In the genomic region with DNA sequence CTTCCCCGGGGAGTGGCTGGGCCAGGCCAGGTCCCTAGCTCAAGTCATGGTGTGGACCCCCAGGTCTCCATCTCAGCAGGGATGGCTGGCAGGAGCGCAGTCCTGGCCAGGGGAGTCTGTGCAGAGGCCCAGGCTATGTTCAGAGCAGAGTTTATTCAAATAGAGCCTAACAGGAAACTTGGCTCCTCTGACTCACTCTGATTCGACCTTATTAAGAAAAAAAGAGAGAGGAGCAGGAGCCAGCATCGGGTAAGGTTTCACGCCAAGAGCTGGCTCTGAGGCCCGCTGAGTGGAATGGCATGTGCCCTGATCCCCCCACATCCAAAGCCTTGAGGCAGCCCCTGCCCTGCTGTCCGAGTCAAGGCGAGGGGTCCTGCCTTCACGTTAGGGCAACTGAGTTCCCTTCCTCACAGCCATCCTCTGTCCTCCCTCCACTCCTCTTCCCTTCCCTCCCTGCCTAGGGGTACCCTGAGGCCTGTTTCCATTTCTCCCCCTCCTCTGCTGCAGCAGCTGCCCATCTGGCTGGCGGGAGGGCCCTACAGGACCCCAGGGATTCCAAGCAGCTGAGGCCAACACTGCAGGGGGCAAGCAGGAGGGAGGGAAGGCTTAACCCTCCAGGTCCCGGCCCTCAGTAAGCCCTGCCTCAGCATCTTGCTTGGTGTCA, we compare ENCODE assay signal across 8 cellular contexts. TPM values are rescaled to one million over a fixed set of nuclear protein-coding genes. Genes with fewer than 3 reads are reported as not detected.
A peak's percentile ranks its signal among the peaks of the same experiment; 100 is the strongest.
DNase-seq lines count a peak whose midpoint lies in the region; ATAC-seq and TF ChIP-seq lines count a peak whose summit lies in the region.

No MANE protein-coding gene starts in this region.

- H3K27ac ChIP-seq in CD8-positive, alpha-beta T cell (ENCODE audit: low read depth, low read length): no peak overlapping the region
- H3K27ac ChIP-seq in skeletal muscle tissue (ENCODE audit: low read depth, low read length): peak overlapping the region; percentile 71

- POLR2A ChIA-PET in CD8-positive, alpha-beta T cell (lab: Charles Lee): no interaction called here

- H3K36me3 Mint-ChIP-seq in CD8-positive, alpha-beta T cell: peaks cover 11% of the 10 kb centered on the region
- H3K36me3 Mint-ChIP-seq in activated T-helper 2 cell treated with anti-CD3 and anti-CD28 coated beads, Interferon-gamma antibody, Interleukin-2, Interleukin-4, amounts not matched to agents 10 μg/mL and 5 μg/mL and 100 μg/mL, durations not matched to agents 14 hours and 24 hours and 36 hours (ENCODE audit: low read depth): no peaks in the 10 kb centered on the region
- H3K36me3 Mint-ChIP-seq in glutamatergic neuron (ENCODE audit: unreplicated experiment): no peaks in the 10 kb centered on the region

- H3K27me3 ChIP-seq in CD8-positive, alpha-beta T cell (ENCODE audit: insufficient read depth, low read length): no peaks in the 10 kb centered on the region
- H3K27me3 ChIP-seq in skeletal muscle tissue (ENCODE audit: control insufficient read depth in 3 of 3, insufficient read depth in 3 of 3, low read length in 3 of 3): peaks cover 6 to 9% (median 8%) of the 10 kb centered on the region in 3 donors

- no peak for TF ChIP-seq CTCF in CD8-positive, alpha-beta T cell (IDR thresholded peaks at IDR 0.05)
- TF ChIP-seq CTCF in NB4 (IDR thresholded peaks at IDR 0.05; ENCODE audit: low read depth, low read length): no peak
- no peak for TF ChIP-seq CTCF in glutamatergic neuron (IDR thresholded peaks at IDR 0.05; ENCODE audit: partially characterized antibody, unreplicated experiment)

- H3K27ac Mint-ChIP-seq in CD8-positive, alpha-beta T cell: peak overlapping the region; percentile 58
- peak overlapping the region; percentile 62 for H3K27ac Mint-ChIP-seq in activated T-helper 2 cell treated with anti-CD3 and anti-CD28 coated beads, Interferon-gamma antibody, Interleukin-2, Interleukin-4, amounts not matched to agents 10 μg/mL and 5 μg/mL and 100 μg/mL, durations not matched to agents 14 hours and 24 hours and 36 hours
- H3K27ac Mint-ChIP-seq in glutamatergic neuron (ENCODE audit: unreplicated experiment): peak overlapping the region; percentile 92

- DNase-seq in CD8-positive, alpha-beta T cell: peak in 1 of 7 experiments; percentile 12
- peak; percentile 53 for DNase-seq in NB4 (ENCODE audit: low read depth)
- DNase-seq in activated T-helper 2 cell treated with anti-CD3 and anti-CD28 coated beads, Interferon-gamma antibody, Interleukin-2, Interleukin-4, amounts not matched to agents 10 μg/mL and 5 μg/mL and 100 μg/mL, durations not matched to agents 14 hours and 24 hours and 36 hours (ENCODE audit: low spot score): no peak
- DNase-seq in glutamatergic neuron: peak; percentile 74
- DNase-seq in D341Med (ENCODE audit: low spot score): no peak
- no peak for DNase-seq in activated gamma-delta T cell treated with Interleukin-2 at 50 U/mL for 16 hours

- intact Hi-C loops in CD8-positive, alpha-beta T cell (cut with DNase I, micrococcal nuclease): loop anchor here in 1 of 2 experiments (10.0 kb wide), 1 partner anchor 290 kb away; a partner anchor contains a TSS
- intact Hi-C loops in activated T-helper 2 cell treated with anti-CD3 and anti-CD28 coated beads, Interferon-gamma antibody, Interleukin-2, Interleukin-4, amounts not matched to agents 10 μg/mL and 5 μg/mL and 100 μg/mL, durations not matched to agents 14 hours and 24 hours and 36 hours (cut with micrococcal nuclease): loop anchor here (2.0 kb wide), 1 partner anchor 40 kb away; no protein-coding TSS in a partner anchor

- peaks cover 45% of the 10 kb centered on the region for H3K4me1 Mint-ChIP-seq in CD8-positive, alpha-beta T cell (ENCODE audit: low read depth)
- H3K4me1 Mint-ChIP-seq in activated T-helper 2 cell treated with anti-CD3 and anti-CD28 coated beads, Interferon-gamma antibody, Interleukin-2, Interleukin-4, amounts not matched to agents 10 μg/mL and 5 μg/mL and 100 μg/mL, durations not matched to agents 14 hours and 24 hours and 36 hours (ENCODE audit: low read depth): peaks cover 34% of the 10 kb centered on the region
- H3K4me1 Mint-ChIP-seq in glutamatergic neuron (ENCODE audit: low read depth, unreplicated experiment): peaks cover 62% of the 10 kb centered on the region

- no peaks in the 10 kb centered on the region for H3K27me3 Mint-ChIP-seq in CD8-positive, alpha-beta T cell (ENCODE audit: low read depth)
- H3K27me3 Mint-ChIP-seq in activated T-helper 2 cell treated with anti-CD3 and anti-CD28 coated beads, Interferon-gamma antibody, Interleukin-2, Interleukin-4, amounts not matched to agents 10 μg/mL and 5 μg/mL and 100 μg/mL, durations not matched to agents 14 hours and 24 hours and 36 hours (ENCODE audit: low read depth): peaks cover 9% of the 10 kb centered on the region
- H3K27me3 Mint-ChIP-seq in glutamatergic neuron (ENCODE audit: unreplicated experiment): peaks cover 17% of the 10 kb centered on the region

- ATAC-seq in CD8-positive, alpha-beta T cell: no peak
- no peak for ATAC-seq in HG03520 (IDR thresholded peaks at IDR 0.05; ENCODE audit: unreplicated experiment)

- H3K4me3 Mint-ChIP-seq in CD8-positive, alpha-beta T cell: no peak overlapping the region
- H3K4me3 Mint-ChIP-seq in activated T-helper 2 cell treated with anti-CD3 and anti-CD28 coated beads, Interferon-gamma antibody, Interleukin-2, Interleukin-4, amounts not matched to agents 10 μg/mL and 5 μg/mL and 100 μg/mL, durations not matched to agents 14 hours and 24 hours and 36 hours (ENCODE audit: low read depth): no peak overlapping the region
- H3K4me3 Mint-ChIP-seq in glutamatergic neuron (ENCODE audit: unreplicated experiment): peak overlapping the region; percentile 81

- peak overlapping the region in 1 of 3 donors; percentile 50 for H3K9ac ChIP-seq in skeletal muscle tissue (ENCODE audit: low read depth in 1 of 3, low read length in 3 of 3)

- peaks cover 27% of the 10 kb centered on the region for H3K4me1 ChIP-seq in CD8-positive, alpha-beta T cell (ENCODE audit: insufficient read depth, low read length)
- peaks cover 52 to 71% (median 56%) of the 10 kb centered on the region in 3 donors for H3K4me1 ChIP-seq in skeletal muscle tissue (ENCODE audit: control insufficient read depth in 3 of 3, insufficient read depth in 3 of 3, low read length in 3 of 3)

- CTCF ChIA-PET in CD8-positive, alpha-beta T cell (lab: Charles Lee): no interaction called here

- TF ChIP-seq POLR2A in NB4 (IDR thresholded peaks at IDR 0.05; ENCODE audit: extremely low read depth, insufficient read length): no peak

- no peak overlapping the region for H3K4me3 ChIP-seq in CD8-positive, alpha-beta T cell (ENCODE audit: low read depth, low read length)
- H3K4me3 ChIP-seq in NB4 (ENCODE audit: low read depth, low read length): no peak overlapping the region
- no peak overlapping the region for H3K4me3 ChIP-seq in skeletal muscle tissue (ENCODE audit: low read length in 3 of 3)

- H3K36me3 ChIP-seq in CD8-positive, alpha-beta T cell (ENCODE audit: insufficient read depth, low read length): no peaks in the 10 kb centered on the region
- no peaks in the 10 kb centered on the region for H3K36me3 ChIP-seq in skeletal muscle tissue (ENCODE audit: control insufficient read depth in 3 of 3, insufficient read depth in 3 of 3, low read length in 3 of 3)

- no peaks in the 10 kb centered on the region for H3K9me3 Mint-ChIP-seq in CD8-positive, alpha-beta T cell
- H3K9me3 Mint-ChIP-seq in activated T-helper 2 cell treated with anti-CD3 and anti-CD28 coated beads, Interferon-gamma antibody, Interleukin-2, Interleukin-4, amounts not matched to agents 10 μg/mL and 5 μg/mL and 100 μg/mL, durations not matched to agents 14 hours and 24 hours and 36 hours: no peaks in the 10 kb centered on the region
- H3K9me3 Mint-ChIP-seq in glutamatergic neuron (ENCODE audit: unreplicated experiment): peaks cover 24% of the 10 kb centered on the region

- H3K9me3 ChIP-seq in CD8-positive, alpha-beta T cell (ENCODE audit: low read length): no peaks in the 10 kb centered on the region
- H3K9me3 ChIP-seq in skeletal muscle tissue (ENCODE audit: control insufficient read depth in 3 of 3, low read length in 3 of 3): no peaks in the 10 kb centered on the region

RNA-seq across cellular contexts. Expression of a gene that starts 1.9 kb away (rescaled TPM):
- 1 to 10 TPM; 1.1 to 2.2 TPM for total RNA-seq in CD8-positive, alpha-beta T cell
- 0.84 and 0.99 TPM in 2 replicates for total RNA-seq in activated T-helper 2 cell treated with anti-CD3 and anti-CD28 coated beads, Interferon-gamma antibody, Interleukin-2, Interleukin-4, amounts not matched to agents 10 μg/mL and 5 μg/mL and 100 μg/mL, durations not matched to agents 14 hours and 24 hours and 36 hours
- total RNA-seq in glutamatergic neuron (ENCODE audit: unreplicated experiment): 163 TPM
- 7.8 TPM for total RNA-seq in skeletal muscle tissue

RNA-seq across cellular contexts. Expression of a gene that starts 51.0 kb away (rescaled TPM):
- not detected for total RNA-seq in CD8-positive, alpha-beta T cell
- not detected in 2 replicates for total RNA-seq in activated T-helper 2 cell treated with anti-CD3 and anti-CD28 coated beads, Interferon-gamma antibody, Interleukin-2, Interleukin-4, amounts not matched to agents 10 μg/mL and 5 μg/mL and 100 μg/mL, durations not matched to agents 14 hours and 24 hours and 36 hours
- total RNA-seq in glutamatergic neuron (ENCODE audit: unreplicated experiment) (not detected), skeletal muscle tissue (not detected)

Comparison
In these comparisons a context has a peak if more than half of its experiments do, and no peak if none do; other contexts are left out.
1. DNase-seq: peak in NB4 (single experiment) and glutamatergic neuron (single experiment); none in activated T-helper 2 cell treated with anti-CD3 and anti-CD28 coated beads, Interferon-gamma antibody, Interleukin-2, Interleukin-4, amounts not matched to agents 10 μg/mL and 5 μg/mL and 100 μg/mL, durations not matched to agents 14 hours and 24 hours and 36 hours (single experiment), D341Med (single experiment) and activated gamma-delta T cell treated with Interleukin-2 at 50 U/mL for 16 hours (single experiment).
2. RNA of a gene that starts 1.9 kb away (total RNA-seq): 163 TPM in glutamatergic neuron (single experiment); 7.8 TPM in skeletal muscle tissue (single experiment), 1.1 to 2.2 TPM in CD8-positive, alpha-beta T cell and 0.84 to 0.99 TPM in activated T-helper 2 cell treated with anti-CD3 and anti-CD28 coated beads, Interferon-gamma antibody, Interleukin-2, Interleukin-4, amounts not matched to agents 10 μg/mL and 5 μg/mL and 100 μg/mL, durations not matched to agents 14 hours and 24 hours and 36 hours; every median in the first group is over 10 times any median in the second.
3. Peak in every context shown above with its lines, with median percentiles within 50 percentile points of each other: H3K27ac Mint-ChIP-seq.